16 cellular contexts compared by ENCODE assay signal in the genomic region with DNA sequence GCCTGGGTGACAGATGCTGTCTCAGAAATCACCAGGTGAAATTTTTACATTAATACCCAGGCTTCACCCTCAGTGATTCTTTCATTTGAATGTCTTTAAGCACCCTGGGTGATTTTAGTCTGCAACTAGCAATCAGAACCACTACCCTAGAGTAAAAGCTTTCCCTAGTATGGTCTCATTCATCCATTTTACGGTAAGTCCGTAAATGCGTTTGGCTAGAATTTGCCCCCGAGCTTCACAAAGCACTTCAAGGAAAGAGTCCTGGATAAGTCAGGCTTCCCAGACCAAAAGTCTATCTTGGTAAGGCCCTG. TPM values are rescaled to one million over a fixed set of nuclear protein-coding genes. Genes with fewer than 3 reads are reported as not detected.
A peak's percentile ranks its signal among the peaks of the same experiment; 100 is the strongest.
DNase-seq lines count a peak whose midpoint lies in the region; ATAC-seq and TF ChIP-seq lines count a peak whose summit lies in the region.
"Had no signal": no experiment of that assay in that cellular context is flagged by ENCODE, and none has a peak within 500 bp of the region (broad histone marks: within the 10 kb centered on the region; RNA-seq: fewer than 3 reads in every experiment).

No MANE protein-coding gene starts in this region.

- H3K9me3 Mint-ChIP-seq in activated T-cell treated with anti-CD3 and anti-CD28 coated beads, Interleukin-2, amount 50 U/mL, for 24 hours = no peaks in the 10 kb centered on the region
- no peaks in the 10 kb centered on the region for H3K9me3 Mint-ChIP-seq in activated CD4-positive, alpha-beta memory T cell treated with anti-CD3 and anti-CD28 coated beads, Interleukin-2, amount 10 ng/mL, durations not matched to agents 7 days and 5 days
- peaks cover 10% of the 10 kb centered on the region for H3K9me3 Mint-ChIP-seq in neural progenitor cell

- POLR2A ChIA-PET in HCT116 (lab: Charles Lee) = interaction anchor here (3.9 kb wide), 1 partner anchor 10 kb away, joined by 21 read pairs; the partner anchor contains the start of gene SRSF7
- POLR2A ChIA-PET in activated CD4-positive, alpha-beta memory T cell treated with anti-CD3 and anti-CD28 coated beads, Interleukin-2, amount 10 ng/mL, durations not matched to agents 7 days and 5 days (lab: Charles Lee) = interaction anchor here (0.7 to 13.9 kb wide), 13 partner anchors 8 to 204 kb away, joined by 3 to 170 read pairs (median 3); partner anchors contain the start of genes GALM and SRSF7

- no peaks in the 10 kb centered on the region for H3K27me3 Mint-ChIP-seq in activated T-cell treated with anti-CD3 and anti-CD28 coated beads, Interleukin-2, amount 50 U/mL, for 24 hours
- H3K27me3 Mint-ChIP-seq in activated CD4-positive, alpha-beta memory T cell treated with anti-CD3 and anti-CD28 coated beads, Interleukin-2, amount 10 ng/mL, durations not matched to agents 7 days and 5 days = no peaks in the 10 kb centered on the region
- H3K27me3 Mint-ChIP-seq in neural progenitor cell (ENCODE audit: insufficient read depth, low read depth) = peaks cover 4% of the 10 kb centered on the region

- H3K4me3 ChIP-seq in HCT116 (replicated peaks in 1 of 2; ENCODE audit: low read depth in 1 of 2, low read length in 2 of 2) (no peak overlapping the region), neural progenitor cell (no peak overlapping the region)
- H3K4me3 ChIP-seq: body of pancreas, GM23248, right atrium auricular region had no signal

- ATAC-seq in HCT116 (no peak), HG03342 (IDR thresholded peaks at IDR 0.05; ENCODE audit: unreplicated experiment) (no peak), HG03280 (IDR thresholded peaks at IDR 0.05; ENCODE audit: unreplicated experiment) (no peak), GM19324 (IDR thresholded peaks at IDR 0.05; ENCODE audit: low FRiP score, unreplicated experiment) (no peak)

- no peak for TF ChIP-seq RAD21 in HCT116 (IDR thresholded peaks at IDR 0.05; ENCODE audit: low read depth)

- RAD21 ChIA-PET in HCT116 (lab: Charles Lee; ENCODE audit: low non-redundant PET in 1 of 2, low total read pairs in 2 of 2, uncharacterized antibody in 2 of 2, unreplicated experiment in 2 of 2) = no interaction called here

- no peak overlapping the region for H3K9ac ChIP-seq in HCT116 (ENCODE audit: low read length)
- no peak overlapping the region for H3K9ac ChIP-seq in neural progenitor cell
- H3K9ac ChIP-seq: GM23248 had no signal

- H3K27ac Mint-ChIP-seq in activated T-cell treated with anti-CD3 and anti-CD28 coated beads, Interleukin-2, amount 50 U/mL, for 24 hours = peak overlapping the region; percentile 99
- H3K27ac Mint-ChIP-seq in activated CD4-positive, alpha-beta memory T cell treated with anti-CD3 and anti-CD28 coated beads, Interleukin-2, amount 10 ng/mL, durations not matched to agents 7 days and 5 days = peak overlapping the region; percentile 49
- H3K27ac Mint-ChIP-seq in neural progenitor cell = no peak overlapping the region

- H2AFZ ChIP-seq in HCT116 (ENCODE audit: low read depth, low read length, poor library complexity, severe bottlenecking) (no peak overlapping the region), neural progenitor cell (replicated peaks) (no peak overlapping the region)
- H2AFZ ChIP-seq: GM23248 had no signal

- H3K4me1 Mint-ChIP-seq in activated T-cell treated with anti-CD3 and anti-CD28 coated beads, Interleukin-2, amount 50 U/mL, for 24 hours (ENCODE audit: low read depth) = peaks cover 73% of the 10 kb centered on the region
- H3K4me1 Mint-ChIP-seq in activated CD4-positive, alpha-beta memory T cell treated with anti-CD3 and anti-CD28 coated beads, Interleukin-2, amount 10 ng/mL, durations not matched to agents 7 days and 5 days = peaks cover 61% of the 10 kb centered on the region
- H3K4me1 Mint-ChIP-seq in neural progenitor cell = peaks cover 16% of the 10 kb centered on the region

- H3K27me3 ChIP-seq in HCT116 (ENCODE audit: insufficient read depth, low read length) (no peaks in the 10 kb centered on the region), neural progenitor cell (no peaks in the 10 kb centered on the region)
- H3K27me3 ChIP-seq: body of pancreas, neutrophil, right atrium auricular region had no signal

- intact Hi-C loops in HCT116 (cut with micrococcal nuclease) = loop anchor here (5.0 kb wide), 3 partner anchors 159 to 424 kb away; no protein-coding TSS in a partner anchor

- no peak for TF ChIP-seq POLR2A in HCT116 (IDR thresholded peaks at IDR 0.05; ENCODE audit: borderline replicate concordance, extremely low read depth, insufficient read depth, insufficient read length)

- peaks cover 96% of the 10 kb centered on the region for H3K36me3 Mint-ChIP-seq in activated T-cell treated with anti-CD3 and anti-CD28 coated beads, Interleukin-2, amount 50 U/mL, for 24 hours (ENCODE audit: low read depth)
- H3K36me3 Mint-ChIP-seq in activated CD4-positive, alpha-beta memory T cell treated with anti-CD3 and anti-CD28 coated beads, Interleukin-2, amount 10 ng/mL, durations not matched to agents 7 days and 5 days (ENCODE audit: low read depth) = peaks cover 79% of the 10 kb centered on the region
- peaks cover 60% of the 10 kb centered on the region for H3K36me3 Mint-ChIP-seq in neural progenitor cell

- CTCF ChIA-PET in HCT116 (lab: Charles Lee) = interaction anchor here (1.0 kb wide), 1 partner anchor 160 kb away, joined by 4 read pairs; no protein-coding TSS in a partner anchor
- CTCF ChIA-PET in activated CD4-positive, alpha-beta memory T cell treated with anti-CD3 and anti-CD28 coated beads, Interleukin-2, amount 10 ng/mL, durations not matched to agents 7 days and 5 days (lab: Charles Lee) = interaction anchor here (0.7 to 8.1 kb wide), 11 partner anchors 9 to 206 kb away, joined by 3 to 88 read pairs (median 5); partner anchors contain the start of gene SRSF7

- H4K20me1 ChIP-seq in HCT116 (ENCODE audit: insufficient read depth) (peaks cover 43% of the 10 kb centered on the region; the same call in 1 of the 2 replicates), neural progenitor cell (ENCODE audit: low read depth) (peaks cover 54% of the 10 kb centered on the region)

- no peaks in the 10 kb centered on the region for H3K9me2 ChIP-seq in HCT116 (ENCODE audit: insufficient read depth)

- H3K27ac ChIP-seq in HCT116 (ENCODE audit: low read depth, low read length) (0 out of 2 replicates have a peak overlapping the region, but pooled peaks have one; percentile 0), neural progenitor cell (peak overlapping the region; percentile 33)
- H3K27ac ChIP-seq: GM23248, neutrophil had no signal

- no peak overlapping the region for H3K4me3 Mint-ChIP-seq in activated T-cell treated with anti-CD3 and anti-CD28 coated beads, Interleukin-2, amount 50 U/mL, for 24 hours
- H3K4me3 Mint-ChIP-seq in activated CD4-positive, alpha-beta memory T cell treated with anti-CD3 and anti-CD28 coated beads, Interleukin-2, amount 10 ng/mL, durations not matched to agents 7 days and 5 days = no peak overlapping the region
- no peak overlapping the region for H3K4me3 Mint-ChIP-seq in neural progenitor cell
- H3K4me3 Mint-ChIP-seq: mesothelial cell of epicardium had no signal

- peaks cover 77% of the 10 kb centered on the region for H3F3A ChIP-seq in neural progenitor cell (ENCODE audit: low read depth)

- no peak overlapping the region for H3K4me2 ChIP-seq in HCT116 (ENCODE audit: low read length)
- no peak overlapping the region for H3K4me2 ChIP-seq in neural progenitor cell

- no TSS peak for BruUV-seq in HCT116 (replicated peaks; lab: Mats Ljungman, UMichigan)

- H3K36me3 ChIP-seq in HCT116 (ENCODE audit: control insufficient read depth in 1 of 2, insufficient read depth in 2 of 2, low read length in 2 of 2) = peaks cover 35 to 56% of the 10 kb centered on the region in 2 experiments
- peaks cover 39% of the 10 kb centered on the region for H3K36me3 ChIP-seq in neural progenitor cell

- H3K4me1 ChIP-seq in HCT116 (ENCODE audit: control insufficient read depth in 1 of 2, insufficient read depth in 2 of 2, low read length in 2 of 2) (no peaks in the 10 kb centered on the region), neural progenitor cell (no peaks in the 10 kb centered on the region)

- TF ChIP-seq CTCF in HCT116 (IDR thresholded peaks at IDR 0.05 in 2 of 3, conservative IDR thresholded peaks at IDR 0.05 in 1 of 3; ENCODE audit: borderline replicate concordance in 1 of 3, insufficient read depth in 1 of 3, low read depth in 2 of 3, low read length in 2 of 3) = no peak
- TF ChIP-seq CTCF in neural progenitor cell (IDR thresholded peaks at IDR 0.05) = no peak

- no peak for DNase-seq in activated T-cell treated with anti-CD3 and anti-CD28 coated beads, Interleukin-2, amount 50 U/mL, for 24 hours
- no peak for DNase-seq in activated T-cell treated with anti-CD3 and anti-CD28 coated beads, Interleukin-2, amount 50 U/mL, for 1 hour
- DNase-seq in HCT116 (ENCODE audit: low read depth, low spot score) (no peak), neural progenitor cell (ENCODE audit: low spot score) (no peak)
- no peak for DNase-seq in activated CD4-positive, alpha-beta memory T cell treated with anti-CD3 and anti-CD28 coated beads, Interleukin-2, amount 10 ng/mL, durations not matched to agents 7 days and 5 days
- DNase-seq: activated CD4-positive, alpha-beta T cell treated with anti-CD3 and anti-CD28 coated beads, Interleukin-2, amount 50 U/mL, for 48 hours; activated effector memory CD4-positive, alpha-beta T cell treated with anti-CD3 and anti-CD28 coated beads, Interleukin-2, amount 50 U/mL, for 16 hours; body of pancreas; substantia nigra had no signal

- H3K79me2 ChIP-seq in HCT116 (ENCODE audit: insufficient read depth, low read length) (peaks cover 84% of the 10 kb centered on the region), neural progenitor cell (ENCODE audit: low read depth) (peaks cover 72% of the 10 kb centered on the region)

- H3K9me3 ChIP-seq in HCT116 (ENCODE audit: control insufficient read depth in 1 of 2, insufficient read depth in 1 of 2, low read depth in 1 of 2, low read length in 2 of 2) (no peaks in the 10 kb centered on the region), neural progenitor cell (ENCODE audit: low read depth) (no peaks in the 10 kb centered on the region)
- H3K9me3 ChIP-seq: body of pancreas, neutrophil, right atrium auricular region had no signal

TF ChIP-seq in HCT116, 20 proteins besides CTCF, POLR2A, EP300 and RAD21 (continues in another document):
- TF ChIP-seq SIN3A (IDR thresholded peaks at IDR 0.05; ENCODE audit: low read depth) = no peak
- no peak for TF ChIP-seq CBX3 (IDR thresholded peaks at IDR 0.05; ENCODE audit: low read depth)

RNA-seq across cellular contexts. Expression of gene SRSF7, which starts 9.7 kb away (rescaled TPM):
- 215 TPM for total RNA-seq in HCT116 (2021; ENCODE audit: unreplicated experiment)
- polyA plus RNA-seq in HCT116 (2012) = 176 and 196 TPM in 2 replicates
- 100 to 1,000 TPM; 243 to 249 TPM for total RNA-seq in activated CD4-positive, alpha-beta memory T cell treated with anti-CD3 and anti-CD28 coated beads, Interleukin-2, amount 10 ng/mL, durations not matched to agents 7 days and 5 days
- total RNA-seq in neural progenitor cell (ENCODE audit: low replicate concordance) = 275 and 307 TPM in 2 replicates

RNA-seq across cellular contexts. Expression of gene GEMIN6, which starts 36.5 kb away (rescaled TPM):
- total RNA-seq in HCT116 (2021; ENCODE audit: unreplicated experiment) (23.1 TPM), neural progenitor cell (ENCODE audit: low replicate concordance) (14.0 and 21.4 TPM in 2 replicates)
- 6.1 and 8.7 TPM in 2 replicates for polyA plus RNA-seq in HCT116 (2012)
- 10 to 100 TPM; 12.0 to 15.3 TPM for total RNA-seq in activated CD4-positive, alpha-beta memory T cell treated with anti-CD3 and anti-CD28 coated beads, Interleukin-2, amount 10 ng/mL, durations not matched to agents 7 days and 5 days
